6 cellular contexts compared by ENCODE assay signal in the genomic region with DNA sequence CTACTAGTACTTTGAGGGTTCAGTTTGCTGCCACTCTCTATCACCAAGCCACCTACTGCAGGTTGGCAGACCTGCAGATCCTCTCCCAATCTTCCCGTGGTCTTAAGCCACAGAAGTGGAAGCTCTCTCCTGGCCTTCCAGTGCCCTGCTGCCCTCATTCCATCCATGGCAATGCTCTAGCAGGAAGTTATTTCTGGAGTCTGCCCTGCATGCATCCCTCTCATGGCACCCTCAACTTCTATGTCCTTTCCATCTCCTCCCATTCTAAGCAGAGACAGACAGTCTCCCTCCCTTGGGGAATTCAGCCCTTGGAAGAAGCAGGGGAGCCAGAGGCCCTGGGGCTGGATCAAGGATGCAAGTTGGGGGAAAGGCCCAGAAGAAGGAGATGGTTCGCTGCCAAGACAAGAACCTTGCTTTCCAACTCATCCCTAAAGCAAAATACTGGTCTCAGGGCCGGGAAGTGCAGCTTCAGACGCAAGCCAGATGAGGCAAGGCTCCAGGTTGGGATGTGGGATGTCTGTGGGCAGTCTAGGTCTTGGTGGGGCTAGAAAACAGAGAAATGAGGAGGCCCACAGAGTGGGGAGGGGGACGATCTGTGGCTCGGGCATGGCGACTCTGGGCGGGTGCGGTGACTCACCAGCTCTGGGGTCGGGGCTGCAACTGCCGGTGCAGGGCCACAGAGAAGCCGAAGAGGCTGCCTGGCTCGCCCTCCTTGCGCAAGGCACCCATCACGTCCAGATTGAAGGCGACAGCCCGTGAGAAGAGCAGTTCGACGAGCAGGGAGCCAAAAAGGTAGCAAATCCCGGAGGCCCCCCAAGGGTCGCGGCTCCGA. TPM values are rescaled to one million over a fixed set of nuclear protein-coding genes. Genes with fewer than 3 reads are reported as not detected.
DNase-seq lines count a peak whose midpoint lies in the region; ATAC-seq and TF ChIP-seq lines count a peak whose summit lies in the region.

No MANE protein-coding gene starts in this region.

- H3K9me3 ChIP-seq in endodermal cell (ENCODE audit: control insufficient read depth, low read length) (no peaks in the 10 kb centered on the region), sigmoid colon (no peaks in the 10 kb centered on the region)

- intact Hi-C loops in sigmoid colon (cut with DNase I) = no loop called here

- peak overlapping the region; percentile 86 for H3K4me3 Mint-ChIP-seq in endodermal cell

- H3K4me1 ChIP-seq in endodermal cell (ENCODE audit: control insufficient read depth, insufficient read depth, low read length) = no peaks in the 10 kb centered on the region
- peaks cover 0 to 72% (median 55%) of the 10 kb centered on the region in 4 donors for H3K4me1 ChIP-seq in sigmoid colon

- no peak for TF ChIP-seq POLR2A in sigmoid colon (IDR thresholded peaks at IDR 0.05)

- peaks cover 55% of the 10 kb centered on the region for H3K27me3 Mint-ChIP-seq in endodermal cell (ENCODE audit: insufficient read depth)

- DNase-seq in DMS53 (lab: John Stamatoyannopoulos, UW) (peak; percentile 44), DMS53 treated with DMSO at 0.1 percent for 48 hours (lab: John Stamatoyannopoulos, UW; ENCODE audit: unreplicated experiment) (no peak), endodermal cell (peak; percentile 87), sigmoid colon (no peak)

- H3K36me3 ChIP-seq in endodermal cell (ENCODE audit: control insufficient read depth, insufficient read depth, low read length) = no peaks in the 10 kb centered on the region
- peaks cover 0 to 7% (median 0%) of the 10 kb centered on the region in 4 donors for H3K36me3 ChIP-seq in sigmoid colon

- H3K9me3 Mint-ChIP-seq in endodermal cell = no peaks in the 10 kb centered on the region

- peak overlapping the region; percentile 41 for H3K9ac ChIP-seq in endodermal cell (ENCODE audit: extremely low read depth, low read length, poor library complexity, severe bottlenecking)

- H3K27ac Mint-ChIP-seq in endodermal cell = peak overlapping the region; percentile 77

- peaks cover 35% of the 10 kb centered on the region for H3K4me1 Mint-ChIP-seq in endodermal cell

- H3K27me3 ChIP-seq in endodermal cell (ENCODE audit: control insufficient read depth, insufficient read depth, low read length, poor library complexity, severe bottlenecking) = peaks cover 37% of the 10 kb centered on the region
- no peaks in the 10 kb centered on the region for H3K27me3 ChIP-seq in sigmoid colon

- TF ChIP-seq CTCF in endodermal cell (conservative IDR thresholded peaks at IDR 0.05) (no peak), sigmoid colon (IDR thresholded peaks at IDR 0.05) (no peak)

- WGBS in endodermal cell (ENCODE audit: insufficient coverage in 1 of 2, insufficient read length in 1 of 2), 2 experiments = 1% methylated on average over 10 to 23 of the region's 23 CpGs
- 15 to 18% methylated on average over 23 of the region's 23 CpGs for WGBS in sigmoid colon, 2 donors

- no peak for TF ChIP-seq EP300 in sigmoid colon (IDR thresholded peaks at IDR 0.05)

- H3K36me3 Mint-ChIP-seq in endodermal cell (ENCODE audit: low read depth) = peaks cover 7% of the 10 kb centered on the region

- H3K4me3 ChIP-seq in endodermal cell (ENCODE audit: low read length) (peak overlapping the region; percentile 85), sigmoid colon (peak overlapping the region; percentile 75 to 82 (median 78))

- ATAC-seq in HG03571 (IDR thresholded peaks at IDR 0.05; ENCODE audit: unreplicated experiment) (no peak), GM21381 (IDR thresholded peaks at IDR 0.05; ENCODE audit: unreplicated experiment) (no peak)

- no peak overlapping the region for H3K27ac ChIP-seq in endodermal cell (ENCODE audit: low read depth, low read length)
- peak overlapping the region; percentile 94 to 100 (median 98) for H3K27ac ChIP-seq in sigmoid colon

RNA-seq across cellular contexts. Expression of gene ITGA7, which starts 0.6 kb away (rescaled TPM):
- total RNA-seq in endodermal cell (100 to 1,000 TPM; 106 to 122 TPM), sigmoid colon (100 to 1,000 TPM in 3 of 4 donors, 10 to 100 TPM in 1; 66.6 to 588 (median 204) TPM)
- 77.3 TPM for polyA plus RNA-seq in endodermal cell (2013, experiment 1 of 2)
- 71.6 TPM for polyA plus RNA-seq in endodermal cell (2013, experiment 2 of 2)
- polyA plus RNA-seq in sigmoid colon = 10 to 100 TPM in 1 of 3 donors, 1 to 10 TPM in 2; 1.8 to 21.0 (median 3.6) TPM

RNA-seq across cellular contexts. Expression of gene BLOC1S1, which starts 8.8 kb away (rescaled TPM):
- total RNA-seq in endodermal cell = 100 to 1,000 TPM in 1 of 2 donors, 10 to 100 TPM in 1; 95.1 to 102 TPM
- 93.0 TPM for polyA plus RNA-seq in endodermal cell (2013, experiment 1 of 2)
- polyA plus RNA-seq in endodermal cell (2013, experiment 2 of 2) = 94.7 TPM
- total RNA-seq in sigmoid colon = 100 to 1,000 TPM; 173 to 356 (median 317) TPM
- 100 to 1,000 TPM; 329 to 655 (median 634) TPM for polyA plus RNA-seq in sigmoid colon

RNA-seq across cellular contexts. Expression of gene RDH5, which starts 13.1 kb away (rescaled TPM):
- total RNA-seq in endodermal cell = 1 to 10 TPM; 4.1 to 7.4 TPM
- polyA plus RNA-seq in endodermal cell (2013, experiment 1 of 2) = 4.7 TPM
- polyA plus RNA-seq in endodermal cell (2013, experiment 2 of 2) = 3.5 TPM
- 10 to 100 TPM; 11.2 to 37.5 (median 32.1) TPM for total RNA-seq in sigmoid colon
- polyA plus RNA-seq in sigmoid colon = 10 to 100 TPM in 2 of 3 donors, 1 to 10 TPM in 1; 8.4 to 34.4 (median 27.1) TPM

RNA-seq across cellular contexts. Expression of gene CD63, which starts 21.8 kb away (rescaled TPM):
- 1,000 to 10,000 TPM in 1 of 2 donors, 100 to 1,000 TPM in 1; 879 to 1,041 TPM for total RNA-seq in endodermal cell
- polyA plus RNA-seq in endodermal cell (2013, experiment 1 of 2) = 447 TPM
- polyA plus RNA-seq in endodermal cell (2013, experiment 2 of 2) = 444 TPM
- 100 to 1,000 TPM; 670 to 933 (median 849) TPM for total RNA-seq in sigmoid colon
- 1,000 to 10,000 TPM in 1 of 3 donors, 100 to 1,000 TPM in 2; 450 to 1,058 (median 486) TPM for polyA plus RNA-seq in sigmoid colon

RNA-seq across cellular contexts. Expression of gene GDF11, which starts 35.9 kb away (rescaled TPM):
- total RNA-seq in endodermal cell = 10 to 100 TPM; 29.8 to 33.0 TPM
- polyA plus RNA-seq in endodermal cell (2013, experiment 1 of 2) = 32.4 TPM
- polyA plus RNA-seq in endodermal cell (2013, experiment 2 of 2) = 28.6 TPM
- 10 to 100 TPM in 1 of 4 donors, 1 to 10 TPM in 3; 4.3 to 12.2 (median 4.6) TPM for total RNA-seq in sigmoid colon
- polyA plus RNA-seq in sigmoid colon = 1 to 10 TPM; 1.2 to 3.9 (median 2.4) TPM

Comparison
In these comparisons a context has a peak if more than half of its experiments do, and no peak if none do; other contexts are left out.
1. DNase-seq: peak in DMS53 (single experiment) and endodermal cell (single experiment); none in DMS53 treated with DMSO at 0.1 percent for 48 hours (single experiment) and sigmoid colon (single experiment).